9 cellular contexts compared by ENCODE assay signal in genomic region chr10:44385726-44386438, GRCh38. TPM values are rescaled to one million over a fixed set of nuclear protein-coding genes. Genes with fewer than 3 reads are reported as not detected.
DNase-seq lines count a peak whose midpoint lies in the region; ATAC-seq and TF ChIP-seq lines count a peak whose summit lies in the region.
"Had no signal": no experiment of that assay in that cellular context is flagged by ENCODE, and none has a peak within 500 bp of the region (broad histone marks: within the 10 kb centered on the region; RNA-seq: fewer than 3 reads in every experiment).

No MANE protein-coding gene starts in this region.

- ATAC-seq in left lobe of liver, result no peak
- ATAC-seq in GM18867 (IDR thresholded peaks at IDR 0.05; ENCODE audit: unreplicated experiment), result no peak

- H3K4me1 Mint-ChIP-seq in endothelial cell (ENCODE audit: unreplicated experiment), result peaks cover 15% of the 10 kb centered on the region
- peaks cover 14% of the 10 kb centered on the region for H3K4me1 Mint-ChIP-seq in neural crest cell

- H3K9me3 Mint-ChIP-seq in endothelial cell (ENCODE audit: unreplicated experiment), result no peaks in the 10 kb centered on the region
- no peaks in the 10 kb centered on the region for H3K9me3 Mint-ChIP-seq in neural crest cell

- H3K27ac ChIP-seq in BLaER1, result no peak overlapping the region
- H3K27ac ChIP-seq in HUES48 (ENCODE audit: low read depth, low read length), result no peak overlapping the region

- H3K27me3 ChIP-seq in BLaER1 (peaks cover 48% of the 10 kb centered on the region), HUES48 (ENCODE audit: control insufficient read depth, insufficient read depth, low read length) (peaks cover 35% of the 10 kb centered on the region)
- H3K27me3 ChIP-seq: thyroid gland had no signal

- no peak overlapping the region for H3K9ac ChIP-seq in BLaER1
- no peak overlapping the region for H3K9ac ChIP-seq in HUES48 (ENCODE audit: low read depth, low read length)

- H3K4me2 ChIP-seq in BLaER1, result peak overlapping the region; percentile 97

- no peaks in the 10 kb centered on the region for H3K9me3 ChIP-seq in BLaER1
- no peaks in the 10 kb centered on the region for H3K9me3 ChIP-seq in HUES48 (ENCODE audit: control insufficient read depth, insufficient read depth, low read length)
- H3K9me3 ChIP-seq: thyroid gland had no signal

- no peak for TF ChIP-seq CTCF in endothelial cell (IDR thresholded peaks at IDR 0.05; ENCODE audit: unreplicated experiment)
- no peak for TF ChIP-seq CTCF in neural crest cell (conservative IDR thresholded peaks at IDR 0.05)

- H3K27ac Mint-ChIP-seq in endothelial cell (ENCODE audit: unreplicated experiment) (no peak overlapping the region), neural crest cell (ENCODE audit: unreplicated experiment) (no peak overlapping the region)

- H3K36me3 Mint-ChIP-seq in endothelial cell (ENCODE audit: low read depth, unreplicated experiment) (no peaks in the 10 kb centered on the region), neural crest cell (ENCODE audit: low read depth) (no peaks in the 10 kb centered on the region)

- H3K4me1 ChIP-seq in BLaER1 (peaks cover 10% of the 10 kb centered on the region), HUES48 (ENCODE audit: control insufficient read depth, insufficient read depth, low read length) (peaks cover 32% of the 10 kb centered on the region)

- H3K36me3 ChIP-seq in BLaER1, result no peaks in the 10 kb centered on the region
- no peaks in the 10 kb centered on the region for H3K36me3 ChIP-seq in HUES48 (ENCODE audit: control insufficient read depth, insufficient read depth, low read length)
- H3K36me3 ChIP-seq: thyroid gland had no signal

- peaks cover 16% of the 10 kb centered on the region; the same call in 1 of the 2 replicates for H4K20me1 ChIP-seq in BLaER1

- H3K4me3 ChIP-seq in BLaER1 (peak overlapping the region; percentile 65), HUES48 (ENCODE audit: low read depth, low read length) (peak overlapping the region; percentile 49)

- H3K27me3 Mint-ChIP-seq in endothelial cell (ENCODE audit: unreplicated experiment), result peaks cover 18% of the 10 kb centered on the region
- H3K27me3 Mint-ChIP-seq in neural crest cell (ENCODE audit: low read depth), result peaks cover 61% of the 10 kb centered on the region

- DNase-seq in endothelial cell (ENCODE audit: low spot score), result no peak
- no peak for DNase-seq in neural crest cell (ENCODE audit: low read depth, low spot score)
- no peak for DNase-seq in hippocampal formation (lab: John Stamatoyannopoulos, UW)
- DNase-seq in NCI-H2029 treated with DMSO at 0.1 percent for 48 hours (lab: John Stamatoyannopoulos, UW), result no peak
- DNase-seq in left lobe of liver (ENCODE audit: low spot score), result no peak

- H3K4me3 Mint-ChIP-seq in endothelial cell (ENCODE audit: unreplicated experiment) (peak overlapping the region; percentile 89), neural crest cell (peak overlapping the region; percentile 85)

RNA-seq across cellular contexts. Expression of gene CXCL12, which starts 1.0 kb away (rescaled TPM):
- 0.97 TPM for total RNA-seq in endothelial cell (ENCODE audit: unreplicated experiment)
- 3.6 and 4.0 TPM in 2 replicates for total RNA-seq in neural crest cell
- total RNA-seq in left lobe of liver, result 50.3 TPM

Comparison
In these comparisons a context has a peak if more than half of its experiments do, and no peak if none do; other contexts are left out.
1. RNA of gene CXCL12, which starts 1.0 kb away (total RNA-seq): 50.3 TPM in left lobe of liver (single experiment); 3.6 to 4.0 TPM in neural crest cell and 0.97 TPM in endothelial cell (single experiment); every median in the first group is over 10 times any median in the second.